In the genomic region with DNA sequence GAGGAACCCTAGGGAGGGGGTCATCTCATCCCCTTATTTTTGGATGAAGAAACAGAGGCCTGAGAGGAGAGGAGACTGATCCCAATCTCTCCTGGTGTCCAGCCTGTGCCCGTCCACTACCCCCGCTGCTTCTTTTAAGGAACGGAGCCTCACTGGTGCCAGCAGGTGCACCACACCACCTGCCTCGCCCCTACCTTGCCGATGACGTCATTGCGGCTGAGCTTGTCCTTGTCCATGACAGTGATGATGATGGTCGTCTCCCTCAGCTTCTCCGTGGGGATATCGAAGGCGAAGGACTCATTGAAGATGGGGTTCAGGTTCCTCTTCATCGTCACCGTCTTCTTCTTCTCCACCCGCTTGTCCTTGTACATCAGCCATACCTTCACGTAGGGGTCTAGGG, we compare ENCODE assay signal across 27 cellular contexts. TPM values are rescaled to one million over a fixed set of nuclear protein-coding genes. Genes with fewer than 3 reads are reported as not detected.
A peak's percentile ranks its signal among the peaks of the same experiment; 100 is the strongest.
DNase-seq lines count a peak whose midpoint lies in the region; ATAC-seq, FAIRE-seq and TF ChIP-seq lines count a peak whose summit lies in the region.
"Had no signal": no experiment of that assay in that cellular context is flagged by ENCODE, and none has a peak within 500 bp of the region (broad histone marks: within the 10 kb centered on the region; RNA-seq: fewer than 3 reads in every experiment).

No MANE protein-coding gene starts in this region.

- no peaks in the 10 kb centered on the region for H3K9me3 Mint-ChIP-seq in chondrocyte (ENCODE audit: low read depth)
- H3K9me3 Mint-ChIP-seq: CD4-positive, alpha-beta memory T cell; CD8-positive, alpha-beta memory T cell had no signal

- H3K27me3 Mint-ChIP-seq in chondrocyte (ENCODE audit: low read depth), result peaks cover 46% of the 10 kb centered on the region

- no peak overlapping the region for H3K23ac ChIP-seq in neuronal stem cell (ENCODE audit: low read depth, low read length, poor library complexity)

- H3K4me1 ChIP-seq in HepG2 (ENCODE audit: insufficient read depth, low read length) (0 out of 2 replicates have a peak, but pooled peaks cover 6% of the 10 kb centered on the region), right lobe of liver (no peaks in the 10 kb centered on the region), neuronal stem cell (ENCODE audit: control insufficient read depth in 2 of 2, insufficient read depth in 1 of 2, low read depth in 1 of 2, low read length in 2 of 2) (no peaks in the 10 kb centered on the region), MM.1S (ENCODE audit: low read length) (no peaks in the 10 kb centered on the region)

- no peak overlapping the region for H2AK5ac ChIP-seq in neuronal stem cell (ENCODE audit: low read depth, low read length)

- H2AFZ ChIP-seq in HepG2 (ENCODE audit: low read length) (no peak overlapping the region), neuronal stem cell (ENCODE audit: low read length) (no peak overlapping the region), MM.1S (ENCODE audit: low read length) (no peak overlapping the region)

- H3K27ac ChIP-seq in HepG2 (ENCODE audit: extremely low read length, insufficient read depth, low read length) (no peak overlapping the region), right lobe of liver (no peak overlapping the region), neuronal stem cell (replicated peaks; ENCODE audit: low read length) (no peak overlapping the region), MM.1S (ENCODE audit: low read length) (no peak overlapping the region)
- H3K27ac ChIP-seq: BLaER1 had no signal

- H3F3A ChIP-seq in MM.1S (ENCODE audit: insufficient read depth, low read length), result no peaks in the 10 kb centered on the region

- TF ChIP-seq POLR2A in HepG2 (IDR thresholded peaks at IDR 0.05; ENCODE audit: insufficient read depth in 1 of 2, low read depth in 2 of 2, low read length in 2 of 2) (no peak), right lobe of liver (IDR thresholded peaks at IDR 0.05) (no peak)

- BruUV-seq in HepG2 (replicated peaks; lab: Mats Ljungman, UMichigan), result no TSS peak

- no peaks in the 10 kb centered on the region for H3K9me2 ChIP-seq in MM.1S (replicated peaks; ENCODE audit: insufficient read depth, low read length)

- H3K4me2 ChIP-seq in HepG2 (ENCODE audit: low read depth, low read length) (no peak overlapping the region), neuronal stem cell (ENCODE audit: insufficient read depth, low read length, poor library complexity, severe bottlenecking) (no peak overlapping the region), MM.1S (ENCODE audit: low read depth, low read length) (no peak overlapping the region)
- H3K4me2 ChIP-seq: BLaER1 had no signal

- no peaks in the 10 kb centered on the region for H3K4me1 Mint-ChIP-seq in chondrocyte (ENCODE audit: low read depth)
- H3K4me1 Mint-ChIP-seq: CD14-positive monocyte; CD4-positive, alpha-beta memory T cell; CD8-positive, alpha-beta memory T cell had no signal

- H3K79me1 ChIP-seq in neuronal stem cell (ENCODE audit: low read depth, low read length), result no peaks in the 10 kb centered on the region

- no peak overlapping the region for H3K27ac Mint-ChIP-seq in chondrocyte (ENCODE audit: unreplicated experiment)
- H3K27ac Mint-ChIP-seq: CD14-positive monocyte; CD4-positive, CD25-positive, alpha-beta regulatory T cell; CD8-positive, alpha-beta memory T cell had no signal

- DNase-seq in HepG2 (ENCODE audit: low spot score) (no peak), right lobe of liver (no peak), chondrocyte (ENCODE audit: low spot score) (peak; percentile 81), neuronal stem cell (ENCODE audit: low spot score) (no peak), GM10248 (ENCODE audit: extremely low spot score) (no peak), MM.1S (no peak)
- DNase-seq: 8988T; ACHN; BE2C; C1 segment of cervical spinal cord; CD4-positive, alpha-beta memory T cell; CD4-positive, CD25-positive, alpha-beta regulatory T cell; CD8-positive, alpha-beta memory T cell; COR-L47; DMS 273 treated with DMSO at 0.1 percent for 48 hours; DMS153; DMS53; DMS79; DND-41; EL; GDM1 had no signal

- H3K36me3 ChIP-seq in HepG2 (replicated peaks in 1 of 2; ENCODE audit: control insufficient read depth in 1 of 2, insufficient read depth in 2 of 2, low read length in 2 of 2), result no peaks in the 10 kb centered on the region
- H3K36me3 ChIP-seq in right lobe of liver, result peaks cover 0 to 34% (median 3%) of the 10 kb centered on the region in 4 donors
- no peaks in the 10 kb centered on the region for H3K36me3 ChIP-seq in neuronal stem cell (replicated peaks in 1 of 2; ENCODE audit: control insufficient read depth in 2 of 2, insufficient read depth in 2 of 2, low read length in 2 of 2)
- H3K36me3 ChIP-seq in MM.1S (replicated peaks; ENCODE audit: insufficient read depth, low read length), result no peaks in the 10 kb centered on the region
- H3K36me3 ChIP-seq: BE2C, BLaER1 had no signal

- H2BK12ac ChIP-seq in neuronal stem cell (ENCODE audit: low read length), result no peak overlapping the region

- ATAC-seq in HepG2 (no peak), right lobe of liver (no peak)

- peaks cover 3% of the 10 kb centered on the region for H3K36me3 Mint-ChIP-seq in chondrocyte (ENCODE audit: low read depth)
- H3K36me3 Mint-ChIP-seq: CD14-positive monocyte; CD4-positive, alpha-beta memory T cell; CD4-positive, CD25-positive, alpha-beta regulatory T cell; CD8-positive, alpha-beta memory T cell had no signal

- intact Hi-C loops in HepG2 (cut with micrococcal nuclease; ENCODE audit: unreplicated experiment), result no loop called here
- intact Hi-C loops in right lobe of liver (cut with DNase I), result loop anchor here in 1 of 2 donors (10.0 kb wide), 1 partner anchor 52 kb away; no protein-coding TSS in a partner anchor

- CTCF ChIA-PET in HepG2 (lab: Yijun Ruan, JAX; ENCODE audit: low intra/inter-chr PET ratio, low total read pairs) (no interaction called here), GM10248 (lab: Yijun Ruan, JAX) (interaction anchor here (0.6 to 3.2 kb wide), 4 partner anchors 9 to 45 kb away, joined by 3 to 25 read pairs (median 8); a partner anchor contains a TSS)

- no peak overlapping the region for H2BK5ac ChIP-seq in neuronal stem cell (ENCODE audit: low read length)

- H3K14ac ChIP-seq in neuronal stem cell (ENCODE audit: low read length), result peak overlapping the region; percentile 11

- H3K27me3 ChIP-seq in HepG2 (ENCODE audit: control insufficient read depth in 1 of 2, insufficient read depth in 2 of 2, low read length in 2 of 2), result no peaks in the 10 kb centered on the region
- no peaks in the 10 kb centered on the region for H3K27me3 ChIP-seq in right lobe of liver
- no peaks in the 10 kb centered on the region for H3K27me3 ChIP-seq in neuronal stem cell (ENCODE audit: control insufficient read depth in 3 of 3, insufficient read depth in 3 of 3, low read depth in 1 of 3, low read length in 3 of 3)
- peaks cover 97% of the 10 kb centered on the region for H3K27me3 ChIP-seq in MM.1S (replicated peaks; ENCODE audit: insufficient read depth, low read length)
- H3K27me3 ChIP-seq: BE2C, BLaER1 had no signal

- H3K9ac ChIP-seq in HepG2 (ENCODE audit: insufficient read depth, low read depth, low read length), result no peak overlapping the region
- H3K9ac ChIP-seq in neuronal stem cell (ENCODE audit: low read depth, low read length, poor library complexity), result peak overlapping the region; percentile 36
- H3K9ac ChIP-seq in MM.1S (ENCODE audit: low read length), result no peak overlapping the region
- H3K9ac ChIP-seq: BLaER1 had no signal

- no peak overlapping the region for H4K91ac ChIP-seq in neuronal stem cell (ENCODE audit: low read depth, low read length, poor library complexity)

- POLR2A ChIA-PET in HepG2 (lab: Yijun Ruan, JAX) (no interaction called here), GM10248 (lab: Yijun Ruan, JAX) (no interaction called here)

- H3K18ac ChIP-seq in neuronal stem cell (ENCODE audit: low read length), result no peak overlapping the region

- no peak for TF ChIP-seq EP300 in HepG2 (IDR thresholded peaks at IDR 0.05; ENCODE audit: low read depth in 2 of 2, low read length in 2 of 2)
- TF ChIP-seq EP300 in HepG2 (CRISPR knock-in tag; IDR thresholded peaks at IDR 0.05; ENCODE audit: borderline replicate concordance), result no peak

- no peaks in the 10 kb centered on the region for H3K79me2 ChIP-seq in HepG2 (ENCODE audit: insufficient read depth, low read length)
- H3K79me2 ChIP-seq in MM.1S (ENCODE audit: low read length), result no peaks in the 10 kb centered on the region

- no peak overlapping the region for H3K4ac ChIP-seq in neuronal stem cell (ENCODE audit: low read length)

- H3K4me3 Mint-ChIP-seq in chondrocyte (ENCODE audit: unreplicated experiment), result no peak overlapping the region
- H3K4me3 Mint-ChIP-seq: CD14-positive monocyte; CD4-positive, alpha-beta memory T cell; CD4-positive, CD25-positive, alpha-beta regulatory T cell; CD8-positive, alpha-beta memory T cell had no signal

- H3K4me3 ChIP-seq in HepG2 (replicated peaks in 1 of 3; ENCODE audit: insufficient read depth in 1 of 3, low read depth in 2 of 3, low read length in 3 of 3) (no peak overlapping the region), right lobe of liver (no peak overlapping the region), neuronal stem cell (ENCODE audit: low read length in 2 of 2) (no peak overlapping the region), MM.1S (ENCODE audit: low read length) (no peak overlapping the region)
- H3K4me3 ChIP-seq: BLaER1 had no signal

- no peak for TF ChIP-seq RAD21 in HepG2 (CRISPR knock-in tag; IDR thresholded peaks at IDR 0.05)

- no peak overlapping the region for H2BK15ac ChIP-seq in neuronal stem cell (ENCODE audit: low read length)

- TF ChIP-seq CTCF in HepG2 (CRISPR knock-in tag; IDR thresholded peaks at IDR 0.05) (no peak), right lobe of liver (IDR thresholded peaks at IDR 0.05) (no peak), chondrocyte (IDR thresholded peaks at IDR 0.05) (no peak), GM10248 (IDR thresholded peaks at IDR 0.05; ENCODE audit: control extremely low read depth, extremely low read depth, low read depth, missing control alignments) (no peak), MM.1S (IDR thresholded peaks at IDR 0.05; ENCODE audit: low read length) (no peak)

- H4K8ac ChIP-seq in neuronal stem cell (ENCODE audit: low read depth, low read length), result no peak overlapping the region

- in situ Hi-C loops in HepG2 (cut with HindIII; ENCODE audit: extremely low pct_ligation_motif_present, low pct_unique_long_range_greater_than_20kb), result no loop called here

- no peak for FAIRE-seq in HepG2 (lab: Jason Lieb, UNC)
- FAIRE-seq: A204.1, GM12891, GM19239 had no signal

- WGBS in HepG2 (ENCODE audit: low lambda C conversion rate), result 85% methylated on average over 15 of the region's 15 CpGs
- WGBS in right lobe of liver (ENCODE audit: insufficient coverage, low coverage, low lambda C conversion rate, missing lambda C conversion rate), result 93% methylated on average over 13 of the region's 15 CpGs
- no CpG with 5 or more reads among the region's 15 CpGs for WGBS in neuronal stem cell (ENCODE audit: extremely low coverage in 2 of 2, insufficient read length in 2 of 2, insufficient replicate concordance in 1 of 2), 2 donors

- H2BK120ac ChIP-seq in neuronal stem cell (ENCODE audit: low read depth, low read length), result no peak overlapping the region

- no peaks in the 10 kb centered on the region for H3K9me3 ChIP-seq in HepG2 (ENCODE audit: low read length)
- no peaks in the 10 kb centered on the region for H3K9me3 ChIP-seq in right lobe of liver
- H3K9me3 ChIP-seq in neuronal stem cell (replicated peaks in 1 of 2; ENCODE audit: control insufficient read depth in 2 of 2, insufficient read depth in 1 of 2, low read depth in 1 of 2, low read length in 2 of 2), result no peaks in the 10 kb centered on the region
- no peaks in the 10 kb centered on the region for H3K9me3 ChIP-seq in MM.1S (replicated peaks; ENCODE audit: insufficient read depth, low read length)
- H3K9me3 ChIP-seq: BE2C, BLaER1 had no signal

- H4K20me1 ChIP-seq in HepG2 (ENCODE audit: insufficient read depth, low read length), result no peaks in the 10 kb centered on the region
- H4K20me1 ChIP-seq in MM.1S (ENCODE audit: insufficient read depth, low read length), result no peaks in the 10 kb centered on the region
- H4K20me1 ChIP-seq: BLaER1 had no signal

RNA-seq across cellular contexts. Expression of gene LRRC10B, which starts 14.3 kb away (rescaled TPM):
- total RNA-seq in HepG2 (2016; rRNA removed; fragmentation: Illumina TruSeq; extraction: Trizol), result not detected in 2 replicates
- not detected in 2 replicates for total RNA-seq in HepG2 (2016; cell fraction: cytosol; rRNA removed; fragmentation: Illumina TruSeq; extraction: Trizol; ENCODE audit: low read depth)
- total RNA-seq in HepG2 (2016; cell fraction: insoluble cytoplasmic fraction; rRNA removed; fragmentation: Illumina TruSeq; extraction: Trizol), result not detected in 2 replicates
- total RNA-seq in HepG2 (2016; cell fraction: membrane; rRNA removed; fragmentation: Illumina TruSeq; extraction: Trizol), result not detected in 2 replicates
- not detected in 2 replicates for total RNA-seq in HepG2 (2016; cell fraction: nucleus; rRNA removed; fragmentation: Illumina TruSeq; extraction: Trizol)
- not detected in 2 replicates for polyA plus RNA-seq in HepG2 (2011; rRNA removed)
- polyA plus RNA-seq in HepG2 (2011; cell fraction: cytosol; rRNA removed), result not detected in 2 replicates
- polyA plus RNA-seq in HepG2 (2011; cell fraction: nucleus; rRNA removed), result not detected in 2 replicates
- polyA plus RNA-seq in HepG2 (2012), result not detected in 2 replicates
- polyA plus RNA-seq in HepG2 (2016; cell fraction: cytosol; fragmentation: Illumina TruSeq; extraction: Trizol; ENCODE audit: low read depth), result not detected in 2 replicates
- not detected in 2 replicates for polyA plus RNA-seq in HepG2 (2016; cell fraction: insoluble cytoplasmic fraction; fragmentation: Illumina TruSeq; extraction: Trizol; ENCODE audit: low read depth)
- polyA plus RNA-seq in HepG2 (2016; cell fraction: membrane; fragmentation: Illumina TruSeq; extraction: Trizol; ENCODE audit: low read depth), result not detected in 2 replicates
- polyA plus RNA-seq in HepG2 (2016; cell fraction: nucleus; fragmentation: Illumina TruSeq; extraction: Trizol; ENCODE audit: insufficient read depth, low read depth), result not detected in 2 replicates
- polyA minus RNA-seq in HepG2 (2011; rRNA and poly(A)+ RNA removed; ENCODE audit: low replicate concordance), result not detected in 2 replicates
- polyA minus RNA-seq in HepG2 (2011; cell fraction: cytosol; rRNA and poly(A)+ RNA removed), result not detected in 2 replicates
- not detected in 2 replicates for polyA minus RNA-seq in HepG2 (2011; cell fraction: nucleus; rRNA and poly(A)+ RNA removed)
- total RNA-seq in right lobe of liver, result not detected
- 0.10 TPM in 1 of 3 replicates, not detected in the others for total RNA-seq in chondrocyte
- polyA plus RNA-seq in neuronal stem cell (2013, experiment 1 of 2), result 1.5 TPM
- 1.4 TPM for polyA plus RNA-seq in neuronal stem cell (2013, experiment 2 of 2)
- total RNA-seq: CD4-positive, alpha-beta memory T cell; CD4-positive, CD25-positive, alpha-beta regulatory T cell; CD8-positive, alpha-beta memory T cell had no signal
- polyA plus RNA-seq: AG04450; CD14-positive monocyte; CD4-positive, alpha-beta memory T cell; CD4-positive, CD25-positive, alpha-beta regulatory T cell; CD8-positive, alpha-beta memory T cell had no signal

RNA-seq across cellular contexts. Expression of gene SYT7, which starts 58.0 kb away (rescaled TPM):
- total RNA-seq in HepG2 (2016; rRNA removed; fragmentation: Illumina TruSeq; extraction: Trizol) (0.81 and 1.4 TPM in 2 replicates), right lobe of liver (10 to 100 TPM; 13.1 to 70.8 (median 31.6) TPM), chondrocyte (0.92 to 2.0 TPM (median 1.5 TPM) in 3 replicates)
- 1.2 and 2.8 TPM in 2 replicates for total RNA-seq in HepG2 (2016; cell fraction: cytosol; rRNA removed; fragmentation: Illumina TruSeq; extraction: Trizol; ENCODE audit: low read depth)
- 1.6 TPM in 2 replicates for total RNA-seq in HepG2 (2016; cell fraction: insoluble cytoplasmic fraction; rRNA removed; fragmentation: Illumina TruSeq; extraction: Trizol)
- 2.9 and 3.9 TPM in 2 replicates for total RNA-seq in HepG2 (2016; cell fraction: membrane; rRNA removed; fragmentation: Illumina TruSeq; extraction: Trizol)
- total RNA-seq in HepG2 (2016; cell fraction: nucleus; rRNA removed; fragmentation: Illumina TruSeq; extraction: Trizol), result 1.2 and 1.9 TPM in 2 replicates
- polyA plus RNA-seq in HepG2 (2011; rRNA removed), result 4.4 and 6.2 TPM in 2 replicates
- 3.5 and 4.0 TPM in 2 replicates for polyA plus RNA-seq in HepG2 (2011; cell fraction: cytosol; rRNA removed)
- 13.8 and 15.6 TPM in 2 replicates for polyA plus RNA-seq in HepG2 (2011; cell fraction: nucleus; rRNA removed)
- polyA plus RNA-seq in HepG2 (2012), result 8.2 and 9.2 TPM in 2 replicates
- 2.3 and 2.9 TPM in 2 replicates for polyA plus RNA-seq in HepG2 (2016; cell fraction: cytosol; fragmentation: Illumina TruSeq; extraction: Trizol; ENCODE audit: low read depth)
- polyA plus RNA-seq in HepG2 (2016; cell fraction: insoluble cytoplasmic fraction; fragmentation: Illumina TruSeq; extraction: Trizol; ENCODE audit: low read depth), result 2.0 and 2.2 TPM in 2 replicates
- polyA plus RNA-seq in HepG2 (2016; cell fraction: membrane; fragmentation: Illumina TruSeq; extraction: Trizol; ENCODE audit: low read depth), result 3.2 and 3.7 TPM in 2 replicates
- 3.0 and 3.7 TPM in 2 replicates for polyA plus RNA-seq in HepG2 (2016; cell fraction: nucleus; fragmentation: Illumina TruSeq; extraction: Trizol; ENCODE audit: insufficient read depth, low read depth)
- 2.1 and 7.7 TPM in 2 replicates for polyA minus RNA-seq in HepG2 (2011; rRNA and poly(A)+ RNA removed; ENCODE audit: low replicate concordance)
- polyA minus RNA-seq in HepG2 (2011; cell fraction: cytosol; rRNA and poly(A)+ RNA removed), result 2.9 and 7.2 TPM in 2 replicates
- 1.7 and 2.9 TPM in 2 replicates for polyA minus RNA-seq in HepG2 (2011; cell fraction: nucleus; rRNA and poly(A)+ RNA removed)
- 2.5 TPM for polyA plus RNA-seq in neuronal stem cell (2013, experiment 1 of 2)
- 2.3 TPM for polyA plus RNA-seq in neuronal stem cell (2013, experiment 2 of 2)
- total RNA-seq: CD4-positive, alpha-beta memory T cell; CD8-positive, alpha-beta memory T cell had no signal
- polyA plus RNA-seq: CD14-positive monocyte; CD4-positive, alpha-beta memory T cell; CD4-positive, CD25-positive, alpha-beta regulatory T cell; CD8-positive, alpha-beta memory T cell had no signal
